ENCODE assay signal across 1 cellular context in the genomic region with DNA sequence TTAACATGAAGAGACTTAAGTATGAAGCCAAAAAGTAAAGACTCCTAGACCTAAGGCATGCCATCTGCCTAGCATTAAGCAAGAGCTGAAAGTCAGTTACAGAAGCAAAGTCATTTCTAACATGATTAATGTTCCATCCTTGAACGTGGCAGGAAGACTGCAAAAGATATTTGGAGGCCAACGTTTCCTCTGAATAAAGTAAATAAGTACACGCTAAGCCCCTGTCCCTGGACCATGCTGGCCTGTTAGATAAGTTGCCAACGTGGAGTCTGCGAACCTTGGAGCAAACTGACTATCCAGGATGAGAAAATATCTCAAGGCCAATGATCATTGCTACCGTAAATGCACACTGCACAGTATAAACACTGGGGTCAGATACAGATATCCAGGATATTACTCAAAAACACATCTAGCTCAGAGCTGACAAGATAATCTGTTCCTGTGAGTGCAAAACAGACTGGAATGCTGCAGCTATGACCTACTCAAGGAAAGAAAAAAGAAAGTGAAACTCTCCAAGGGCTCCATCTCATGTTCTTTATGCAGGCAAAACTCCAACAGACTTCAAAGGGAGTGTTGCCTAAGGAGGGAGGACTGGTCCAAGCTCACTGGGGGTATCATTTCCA.
TF ChIP-seq lines count a peak whose summit lies in the region.

No MANE protein-coding gene starts in this region.

TF ChIP-seq in K562, 482 proteins besides CTCF, POLR2A, EP300 and RAD21 (continued from another document and continues in another):
- TF ChIP-seq, protein P1, sequence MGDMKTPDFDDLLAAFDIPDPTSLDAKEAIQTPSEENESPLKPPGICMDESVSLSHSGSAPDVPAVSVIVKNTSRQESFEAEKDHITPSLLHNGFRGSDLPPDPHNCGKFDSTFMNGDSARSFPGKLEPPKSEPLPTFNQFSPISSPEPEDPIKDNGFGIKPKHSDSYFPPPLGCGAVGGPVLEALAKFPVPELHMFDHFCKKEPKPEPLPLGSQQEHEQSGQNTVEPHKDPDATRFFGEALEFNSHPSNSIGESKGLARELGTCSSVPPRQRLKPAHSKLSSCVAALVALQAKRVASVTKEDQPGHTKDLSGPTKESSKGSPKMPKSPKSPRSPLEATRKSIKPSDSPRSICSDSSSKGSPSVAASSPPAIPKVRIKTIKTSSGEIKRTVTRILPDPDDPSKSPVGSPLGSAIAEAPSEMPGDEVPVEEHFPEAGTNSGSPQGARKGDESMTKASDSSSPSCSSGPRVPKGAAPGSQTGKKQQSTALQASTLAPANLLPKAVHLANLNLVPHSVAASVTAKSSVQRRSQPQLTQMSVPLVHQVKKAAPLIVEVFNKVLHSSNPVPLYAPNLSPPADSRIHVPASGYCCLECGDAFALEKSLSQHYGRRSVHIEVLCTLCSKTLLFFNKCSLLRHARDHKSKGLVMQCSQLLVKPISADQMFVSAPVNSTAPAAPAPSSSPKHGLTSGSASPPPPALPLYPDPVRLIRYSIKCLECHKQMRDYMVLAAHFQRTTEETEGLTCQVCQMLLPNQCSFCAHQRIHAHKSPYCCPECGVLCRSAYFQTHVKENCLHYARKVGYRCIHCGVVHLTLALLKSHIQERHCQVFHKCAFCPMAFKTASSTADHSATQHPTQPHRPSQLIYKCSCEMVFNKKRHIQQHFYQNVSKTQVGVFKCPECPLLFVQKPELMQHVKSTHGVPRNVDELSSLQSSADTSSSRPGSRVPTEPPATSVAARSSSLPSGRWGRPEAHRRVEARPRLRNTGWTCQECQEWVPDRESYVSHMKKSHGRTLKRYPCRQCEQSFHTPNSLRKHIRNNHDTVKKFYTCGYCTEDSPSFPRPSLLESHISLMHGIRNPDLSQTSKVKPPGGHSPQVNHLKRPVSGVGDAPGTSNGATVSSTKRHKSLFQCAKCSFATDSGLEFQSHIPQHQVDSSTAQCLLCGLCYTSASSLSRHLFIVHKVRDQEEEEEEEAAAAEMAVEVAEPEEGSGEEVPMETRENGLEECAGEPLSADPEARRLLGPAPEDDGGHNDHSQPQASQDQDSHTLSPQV (IDR thresholded peaks at IDR 0.05) = peak; percentile 53; the same call in 1 of the 2 replicates
- peak; percentile 57 for TF ChIP-seq CBFA2T3 (IDR thresholded peaks at IDR 0.05)
- TF ChIP-seq TEAD4 (IDR thresholded peaks at IDR 0.05; ENCODE audit: low read length) = peak; percentile 21; the same call in 1 of the 2 replicates
- TF ChIP-seq TEAD4 (CRISPR knock-in tag; IDR thresholded peaks at IDR 0.05; ENCODE audit: borderline replicate concordance) = no peak
- no peak for TF ChIP-seq MIER1 (IDR thresholded peaks at IDR 0.05; ENCODE audit: low read depth)
- peak; percentile 62 for TF ChIP-seq CEBPB (tag; IDR thresholded peaks at IDR 0.05)
- TF ChIP-seq, protein P2, sequence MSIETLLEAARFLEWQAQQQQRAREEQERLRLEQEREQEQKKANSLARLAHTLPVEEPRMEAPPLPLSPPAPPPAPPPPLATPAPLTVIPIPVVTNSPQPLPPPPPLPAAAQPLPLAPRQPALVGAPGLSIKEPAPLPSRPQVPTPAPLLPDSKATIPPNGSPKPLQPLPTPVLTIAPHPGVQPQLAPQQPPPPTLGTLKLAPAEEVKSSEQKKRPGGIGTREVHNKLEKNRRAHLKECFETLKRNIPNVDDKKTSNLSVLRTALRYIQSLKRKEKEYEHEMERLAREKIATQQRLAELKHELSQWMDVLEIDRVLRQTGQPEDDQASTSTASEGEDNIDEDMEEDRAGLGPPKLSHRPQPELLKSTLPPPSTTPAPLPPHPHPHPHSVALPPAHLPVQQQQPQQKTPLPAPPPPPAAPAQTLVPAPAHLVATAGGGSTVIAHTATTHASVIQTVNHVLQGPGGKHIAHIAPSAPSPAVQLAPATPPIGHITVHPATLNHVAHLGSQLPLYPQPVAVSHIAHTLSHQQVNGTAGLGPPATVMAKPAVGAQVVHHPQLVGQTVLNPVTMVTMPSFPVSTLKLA (conservative IDR thresholded peaks at IDR 0.05) = peak; percentile 30 to 57; a peak in 3 of 4 replicates
- TF ChIP-seq, protein P3, sequence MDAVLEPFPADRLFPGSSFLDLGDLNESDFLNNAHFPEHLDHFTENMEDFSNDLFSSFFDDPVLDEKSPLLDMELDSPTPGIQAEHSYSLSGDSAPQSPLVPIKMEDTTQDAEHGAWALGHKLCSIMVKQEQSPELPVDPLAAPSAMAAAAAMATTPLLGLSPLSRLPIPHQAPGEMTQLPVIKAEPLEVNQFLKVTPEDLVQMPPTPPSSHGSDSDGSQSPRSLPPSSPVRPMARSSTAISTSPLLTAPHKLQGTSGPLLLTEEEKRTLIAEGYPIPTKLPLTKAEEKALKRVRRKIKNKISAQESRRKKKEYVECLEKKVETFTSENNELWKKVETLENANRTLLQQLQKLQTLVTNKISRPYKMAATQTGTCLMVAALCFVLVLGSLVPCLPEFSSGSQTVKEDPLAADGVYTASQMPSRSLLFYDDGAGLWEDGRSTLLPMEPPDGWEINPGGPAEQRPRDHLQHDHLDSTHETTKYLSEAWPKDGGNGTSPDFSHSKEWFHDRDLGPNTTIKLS (IDR thresholded peaks at IDR 0.05; ENCODE audit: borderline replicate concordance, low read depth) = peak; percentile 84; the same call in 1 of the 2 replicates
- TF ChIP-seq ARID1B (IDR thresholded peaks at IDR 0.05) = peak; percentile 49
- TF ChIP-seq MAZ (CRISPR knock-in tag; conservative IDR thresholded peaks at IDR 0.05 in 1 of 2, IDR thresholded peaks at IDR 0.05 in 1 of 2) = peak in 1 of 2 experiments; percentile 31; a peak in 1 of 4 replicates
- no peak for TF ChIP-seq ZNF133 (CRISPR knock-in tag; IDR thresholded peaks at IDR 0.05)
- TF ChIP-seq, protein P4, sequence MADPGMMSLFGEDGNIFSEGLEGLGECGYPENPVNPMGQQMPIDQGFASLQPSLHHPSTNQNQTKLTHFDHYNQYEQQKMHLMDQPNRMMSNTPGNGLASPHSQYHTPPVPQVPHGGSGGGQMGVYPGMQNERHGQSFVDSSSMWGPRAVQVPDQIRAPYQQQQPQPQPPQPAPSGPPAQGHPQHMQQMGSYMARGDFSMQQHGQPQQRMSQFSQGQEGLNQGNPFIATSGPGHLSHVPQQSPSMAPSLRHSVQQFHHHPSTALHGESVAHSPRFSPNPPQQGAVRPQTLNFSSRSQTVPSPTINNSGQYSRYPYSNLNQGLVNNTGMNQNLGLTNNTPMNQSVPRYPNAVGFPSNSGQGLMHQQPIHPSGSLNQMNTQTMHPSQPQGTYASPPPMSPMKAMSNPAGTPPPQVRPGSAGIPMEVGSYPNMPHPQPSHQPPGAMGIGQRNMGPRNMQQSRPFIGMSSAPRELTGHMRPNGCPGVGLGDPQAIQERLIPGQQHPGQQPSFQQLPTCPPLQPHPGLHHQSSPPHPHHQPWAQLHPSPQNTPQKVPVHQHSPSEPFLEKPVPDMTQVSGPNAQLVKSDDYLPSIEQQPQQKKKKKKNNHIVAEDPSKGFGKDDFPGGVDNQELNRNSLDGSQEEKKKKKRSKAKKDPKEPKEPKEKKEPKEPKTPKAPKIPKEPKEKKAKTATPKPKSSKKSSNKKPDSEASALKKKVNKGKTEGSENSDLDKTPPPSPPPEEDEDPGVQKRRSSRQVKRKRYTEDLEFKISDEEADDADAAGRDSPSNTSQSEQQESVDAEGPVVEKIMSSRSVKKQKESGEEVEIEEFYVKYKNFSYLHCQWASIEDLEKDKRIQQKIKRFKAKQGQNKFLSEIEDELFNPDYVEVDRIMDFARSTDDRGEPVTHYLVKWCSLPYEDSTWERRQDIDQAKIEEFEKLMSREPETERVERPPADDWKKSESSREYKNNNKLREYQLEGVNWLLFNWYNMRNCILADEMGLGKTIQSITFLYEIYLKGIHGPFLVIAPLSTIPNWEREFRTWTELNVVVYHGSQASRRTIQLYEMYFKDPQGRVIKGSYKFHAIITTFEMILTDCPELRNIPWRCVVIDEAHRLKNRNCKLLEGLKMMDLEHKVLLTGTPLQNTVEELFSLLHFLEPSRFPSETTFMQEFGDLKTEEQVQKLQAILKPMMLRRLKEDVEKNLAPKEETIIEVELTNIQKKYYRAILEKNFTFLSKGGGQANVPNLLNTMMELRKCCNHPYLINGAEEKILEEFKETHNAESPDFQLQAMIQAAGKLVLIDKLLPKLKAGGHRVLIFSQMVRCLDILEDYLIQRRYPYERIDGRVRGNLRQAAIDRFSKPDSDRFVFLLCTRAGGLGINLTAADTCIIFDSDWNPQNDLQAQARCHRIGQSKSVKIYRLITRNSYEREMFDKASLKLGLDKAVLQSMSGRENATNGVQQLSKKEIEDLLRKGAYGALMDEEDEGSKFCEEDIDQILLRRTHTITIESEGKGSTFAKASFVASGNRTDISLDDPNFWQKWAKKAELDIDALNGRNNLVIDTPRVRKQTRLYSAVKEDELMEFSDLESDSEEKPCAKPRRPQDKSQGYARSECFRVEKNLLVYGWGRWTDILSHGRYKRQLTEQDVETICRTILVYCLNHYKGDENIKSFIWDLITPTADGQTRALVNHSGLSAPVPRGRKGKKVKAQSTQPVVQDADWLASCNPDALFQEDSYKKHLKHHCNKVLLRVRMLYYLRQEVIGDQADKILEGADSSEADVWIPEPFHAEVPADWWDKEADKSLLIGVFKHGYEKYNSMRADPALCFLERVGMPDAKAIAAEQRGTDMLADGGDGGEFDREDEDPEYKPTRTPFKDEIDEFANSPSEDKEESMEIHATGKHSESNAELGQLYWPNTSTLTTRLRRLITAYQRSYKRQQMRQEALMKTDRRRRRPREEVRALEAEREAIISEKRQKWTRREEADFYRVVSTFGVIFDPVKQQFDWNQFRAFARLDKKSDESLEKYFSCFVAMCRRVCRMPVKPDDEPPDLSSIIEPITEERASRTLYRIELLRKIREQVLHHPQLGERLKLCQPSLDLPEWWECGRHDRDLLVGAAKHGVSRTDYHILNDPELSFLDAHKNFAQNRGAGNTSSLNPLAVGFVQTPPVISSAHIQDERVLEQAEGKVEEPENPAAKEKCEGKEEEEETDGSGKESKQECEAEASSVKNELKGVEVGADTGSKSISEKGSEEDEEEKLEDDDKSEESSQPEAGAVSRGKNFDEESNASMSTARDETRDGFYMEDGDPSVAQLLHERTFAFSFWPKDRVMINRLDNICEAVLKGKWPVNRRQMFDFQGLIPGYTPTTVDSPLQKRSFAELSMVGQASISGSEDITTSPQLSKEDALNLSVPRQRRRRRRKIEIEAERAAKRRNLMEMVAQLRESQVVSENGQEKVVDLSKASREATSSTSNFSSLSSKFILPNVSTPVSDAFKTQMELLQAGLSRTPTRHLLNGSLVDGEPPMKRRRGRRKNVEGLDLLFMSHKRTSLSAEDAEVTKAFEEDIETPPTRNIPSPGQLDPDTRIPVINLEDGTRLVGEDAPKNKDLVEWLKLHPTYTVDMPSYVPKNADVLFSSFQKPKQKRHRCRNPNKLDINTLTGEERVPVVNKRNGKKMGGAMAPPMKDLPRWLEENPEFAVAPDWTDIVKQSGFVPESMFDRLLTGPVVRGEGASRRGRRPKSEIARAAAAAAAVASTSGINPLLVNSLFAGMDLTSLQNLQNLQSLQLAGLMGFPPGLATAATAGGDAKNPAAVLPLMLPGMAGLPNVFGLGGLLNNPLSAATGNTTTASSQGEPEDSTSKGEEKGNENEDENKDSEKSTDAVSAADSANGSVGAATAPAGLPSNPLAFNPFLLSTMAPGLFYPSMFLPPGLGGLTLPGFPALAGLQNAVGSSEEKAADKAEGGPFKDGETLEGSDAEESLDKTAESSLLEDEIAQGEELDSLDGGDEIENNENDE (IDR thresholded peaks at IDR 0.05; ENCODE audit: low read depth, low read length) = peak; percentile 55
- TF ChIP-seq FOXK2 (conservative IDR thresholded peaks at IDR 0.05 in 1 of 2, IDR thresholded peaks at IDR 0.05 in 1 of 2; ENCODE audit: low read depth in 2 of 2) = peak; percentile 57 to 58; a peak in 2 of 4 replicates
- TF ChIP-seq JUND (IDR thresholded peaks at IDR 0.05; ENCODE audit: borderline replicate concordance, low read depth, low read length) = peak; percentile 36; the same call in 1 of the 2 replicates
- peak; percentile 52; the same call in 1 of the 3 replicates for TF ChIP-seq JUND (tag; IDR thresholded peaks at IDR 0.05; ENCODE audit: borderline replicate concordance, low read depth, low read length)
- TF ChIP-seq, protein P5, sequence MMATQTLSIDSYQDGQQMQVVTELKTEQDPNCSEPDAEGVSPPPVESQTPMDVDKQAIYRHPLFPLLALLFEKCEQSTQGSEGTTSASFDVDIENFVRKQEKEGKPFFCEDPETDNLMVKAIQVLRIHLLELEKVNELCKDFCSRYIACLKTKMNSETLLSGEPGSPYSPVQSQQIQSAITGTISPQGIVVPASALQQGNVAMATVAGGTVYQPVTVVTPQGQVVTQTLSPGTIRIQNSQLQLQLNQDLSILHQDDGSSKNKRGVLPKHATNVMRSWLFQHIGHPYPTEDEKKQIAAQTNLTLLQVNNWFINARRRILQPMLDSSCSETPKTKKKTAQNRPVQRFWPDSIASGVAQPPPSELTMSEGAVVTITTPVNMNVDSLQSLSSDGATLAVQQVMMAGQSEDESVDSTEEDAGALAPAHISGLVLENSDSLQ (IDR thresholded peaks at IDR 0.05) = peak; percentile 77
- no peak for TF ChIP-seq CEBPG (CRISPR knock-in tag; IDR thresholded peaks at IDR 0.05)
- peak in 1 of 2 experiments; percentile 64; a peak in 2 of 4 replicates for TF ChIP-seq CEBPG (tag; conservative IDR thresholded peaks at IDR 0.05 in 1 of 2, IDR thresholded peaks at IDR 0.05 in 1 of 2)
- no peak for TF ChIP-seq HNRNPLL (IDR thresholded peaks at IDR 0.05; ENCODE audit: low read depth, low read length, poor library complexity, severe bottlenecking)
- TF ChIP-seq NCOA2 (IDR thresholded peaks at IDR 0.05; ENCODE audit: partially characterized antibody in 2 of 2) = no peak
- TF ChIP-seq MXI1 (IDR thresholded peaks at IDR 0.05; ENCODE audit: low read depth, low read length) = no peak
- no peak for TF ChIP-seq ZBTB8A (IDR thresholded peaks at IDR 0.05; ENCODE audit: partially characterized antibody)
- TF ChIP-seq, protein P6, sequence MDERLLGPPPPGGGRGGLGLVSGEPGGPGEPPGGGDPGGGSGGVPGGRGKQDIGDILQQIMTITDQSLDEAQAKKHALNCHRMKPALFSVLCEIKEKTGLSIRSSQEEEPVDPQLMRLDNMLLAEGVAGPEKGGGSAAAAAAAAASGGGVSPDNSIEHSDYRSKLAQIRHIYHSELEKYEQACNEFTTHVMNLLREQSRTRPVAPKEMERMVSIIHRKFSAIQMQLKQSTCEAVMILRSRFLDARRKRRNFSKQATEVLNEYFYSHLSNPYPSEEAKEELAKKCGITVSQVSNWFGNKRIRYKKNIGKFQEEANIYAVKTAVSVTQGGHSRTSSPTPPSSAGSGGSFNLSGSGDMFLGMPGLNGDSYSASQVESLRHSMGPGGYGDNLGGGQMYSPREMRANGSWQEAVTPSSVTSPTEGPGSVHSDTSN (CRISPR knock-in tag; IDR thresholded peaks at IDR 0.05; ENCODE audit: low read depth) = no peak
- TF ChIP-seq, protein P6 (tag; conservative IDR thresholded peaks at IDR 0.05; ENCODE audit: low read depth) = peak; percentile 82
- TF ChIP-seq MEIS2 (IDR thresholded peaks at IDR 0.05; ENCODE audit: partially characterized antibody) = peak; percentile 90
- TF ChIP-seq, protein P7, sequence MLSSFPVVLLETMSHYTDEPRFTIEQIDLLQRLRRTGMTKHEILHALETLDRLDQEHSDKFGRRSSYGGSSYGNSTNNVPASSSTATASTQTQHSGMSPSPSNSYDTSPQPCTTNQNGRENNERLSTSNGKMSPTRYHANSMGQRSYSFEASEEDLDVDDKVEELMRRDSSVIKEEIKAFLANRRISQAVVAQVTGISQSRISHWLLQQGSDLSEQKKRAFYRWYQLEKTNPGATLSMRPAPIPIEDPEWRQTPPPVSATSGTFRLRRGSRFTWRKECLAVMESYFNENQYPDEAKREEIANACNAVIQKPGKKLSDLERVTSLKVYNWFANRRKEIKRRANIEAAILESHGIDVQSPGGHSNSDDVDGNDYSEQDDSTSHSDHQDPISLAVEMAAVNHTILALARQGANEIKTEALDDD (IDR thresholded peaks at IDR 0.05) = 0 out of 2 replicates have a peak, but pooled peaks have one; percentile 14
- no peak for TF ChIP-seq IFI16 (CRISPR knock-in tag; IDR thresholded peaks at IDR 0.05)
